In the genomic region with DNA sequence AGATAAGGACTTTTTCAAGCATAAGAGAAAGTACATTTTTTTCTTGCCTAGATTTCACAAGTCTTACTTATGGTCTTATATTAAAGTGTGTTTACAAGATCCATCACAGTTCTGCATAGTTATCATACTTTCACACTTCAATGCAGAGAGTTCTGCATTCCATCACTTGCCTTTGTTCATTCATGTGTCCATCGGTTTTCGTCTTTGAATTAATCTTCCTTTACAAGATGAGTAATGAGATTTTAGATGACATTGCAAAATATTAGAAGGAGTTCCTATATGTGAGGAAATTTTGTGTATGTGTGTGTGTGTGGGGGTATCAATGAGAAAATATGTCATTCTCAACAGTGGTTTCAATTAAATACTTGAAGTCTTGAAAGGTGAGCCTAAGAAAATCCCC, we compare ENCODE assay signal across 15 cellular contexts.
DNase-seq lines count a peak whose midpoint lies in the region; ATAC-seq and TF ChIP-seq lines count a peak whose summit lies in the region.
"Had no signal": no experiment of that assay in that cellular context is flagged by ENCODE, and none has a peak within 500 bp of the region (broad histone marks: within the 10 kb centered on the region; RNA-seq: fewer than 3 reads in every experiment).

No MANE protein-coding gene starts in this region.

- no peak for ATAC-seq in HG02571 (IDR thresholded peaks at IDR 0.05; ENCODE audit: unreplicated experiment)
- ATAC-seq: PC-3 had no signal

- H3K27me3 Mint-ChIP-seq in type B pancreatic cell: no peaks in the 10 kb centered on the region
- H3K27me3 Mint-ChIP-seq in activated CD4-positive, alpha-beta T cell treated with anti-CD3 and anti-CD28 coated beads, Interleukin-2, amount 10 ng/mL, durations not matched to agents 24 days and 14 days: no peaks in the 10 kb centered on the region
- H3K27me3 Mint-ChIP-seq: CD8-positive, alpha-beta memory T cell had no signal

- intact Hi-C loops in activated CD4-positive, alpha-beta T cell treated with anti-CD3 and anti-CD28 coated beads, Interleukin-2, amount 10 ng/mL, durations not matched to agents 24 days and 14 days (cut with micrococcal nuclease): no loop called here

- TF ChIP-seq CTCF in type B pancreatic cell (conservative IDR thresholded peaks at IDR 0.05): no peak

- no peaks in the 10 kb centered on the region for H3K4me1 Mint-ChIP-seq in type B pancreatic cell (ENCODE audit: unreplicated experiment)
- H3K4me1 Mint-ChIP-seq in activated CD4-positive, alpha-beta T cell treated with anti-CD3 and anti-CD28 coated beads, Interleukin-2, amount 10 ng/mL, durations not matched to agents 24 days and 14 days: no peaks in the 10 kb centered on the region
- H3K4me1 Mint-ChIP-seq: CD8-positive, alpha-beta memory T cell; H9 had no signal

- peak overlapping the region; percentile 1 for H3K27ac Mint-ChIP-seq in type B pancreatic cell
- H3K27ac Mint-ChIP-seq in activated CD4-positive, alpha-beta T cell treated with anti-CD3 and anti-CD28 coated beads, Interleukin-2, amount 10 ng/mL, durations not matched to agents 24 days and 14 days: no peak overlapping the region
- H3K27ac Mint-ChIP-seq: CD8-positive, alpha-beta memory T cell; H9 had no signal

- DNase-seq in astrocyte of the hippocampus (ENCODE audit: low read depth, low spot score): peak; percentile 68
- DNase-seq in iris pigment epithelial cell (ENCODE audit: low read depth): peak; percentile 69
- no peak for DNase-seq in type B pancreatic cell (ENCODE audit: extremely low spot score, unreplicated experiment)
- no peak for DNase-seq in activated CD4-positive, alpha-beta T cell treated with anti-CD3 and anti-CD28 coated beads, Interleukin-2, amount 10 ng/mL, durations not matched to agents 24 days and 14 days
- no peak for DNase-seq in stimulated activated naive CD4-positive, alpha-beta T cell (lab: John Stamatoyannopoulos, UW)
- DNase-seq: CD8-positive, alpha-beta memory T cell; H9; KBM-7; NCI-H1048; NCI-H2107; NCI-H345; NCI-H69; PC-3 had no signal

- no peaks in the 10 kb centered on the region for H3K36me3 Mint-ChIP-seq in type B pancreatic cell
- H3K36me3 Mint-ChIP-seq in activated CD4-positive, alpha-beta T cell treated with anti-CD3 and anti-CD28 coated beads, Interleukin-2, amount 10 ng/mL, durations not matched to agents 24 days and 14 days (ENCODE audit: low read depth): no peaks in the 10 kb centered on the region
- H3K36me3 Mint-ChIP-seq: CD8-positive, alpha-beta memory T cell had no signal

- no peak for TF ChIP-seq EP300 in Ishikawa (IDR thresholded peaks at IDR 0.05; ENCODE audit: borderline replicate concordance)

- no peak for TF ChIP-seq RAD21 in Ishikawa (IDR thresholded peaks at IDR 0.05; ENCODE audit: low read depth)

- H3K9me3 Mint-ChIP-seq in type B pancreatic cell: no peaks in the 10 kb centered on the region
- H3K9me3 Mint-ChIP-seq in activated CD4-positive, alpha-beta T cell treated with anti-CD3 and anti-CD28 coated beads, Interleukin-2, amount 10 ng/mL, durations not matched to agents 24 days and 14 days: no peaks in the 10 kb centered on the region

- H3K4me3 Mint-ChIP-seq in type B pancreatic cell: no peak overlapping the region
- H3K4me3 Mint-ChIP-seq in activated CD4-positive, alpha-beta T cell treated with anti-CD3 and anti-CD28 coated beads, Interleukin-2, amount 10 ng/mL, durations not matched to agents 24 days and 14 days: no peak overlapping the region
- H3K4me3 Mint-ChIP-seq: CD8-positive, alpha-beta memory T cell; H9 had no signal

TF ChIP-seq in Ishikawa, 13 proteins besides CTCF, POLR2A, EP300 and RAD21:
- TF ChIP-seq TCF12 (IDR thresholded peaks at IDR 0.05; ENCODE audit: low read depth): no peak
- TF ChIP-seq ZBTB7A (IDR thresholded peaks at IDR 0.05; ENCODE audit: low read depth): no peak
- no peak for TF ChIP-seq NFIC (IDR thresholded peaks at IDR 0.05)
- peak; percentile 57 for TF ChIP-seq TEAD4 (IDR thresholded peaks at IDR 0.05)

Comparison
In these comparisons a context has a peak if more than half of its experiments do, and no peak if none do; other contexts are left out.
1. DNase-seq: peak in astrocyte of the hippocampus (single experiment) and iris pigment epithelial cell (single experiment); none in type B pancreatic cell (single experiment), activated CD4-positive, alpha-beta T cell treated with anti-CD3 and anti-CD28 coated beads, Interleukin-2, amount 10 ng/mL, durations not matched to agents 24 days and 14 days (single experiment) and stimulated activated naive CD4-positive, alpha-beta T cell (0 of 6).